In genomic region chr10:110528224-110528997, GRCh38 we compare ENCODE assay signal across 9 cellular contexts. TPM values are rescaled to one million over a fixed set of nuclear protein-coding genes. Genes with fewer than 3 reads are reported as not detected.
DNase-seq lines count a peak whose midpoint lies in the region; ATAC-seq lines count a peak whose summit lies in the region.
"Had no signal": no experiment of that assay in that cellular context is flagged by ENCODE, and none has a peak within 500 bp of the region (broad histone marks: within the 10 kb centered on the region; RNA-seq: fewer than 3 reads in every experiment).

No MANE protein-coding gene starts in this region.

- H3K79me2 ChIP-seq in ACC112 (ENCODE audit: control insufficient read depth, insufficient read depth, low read length, unreplicated experiment), result no peaks in the 10 kb centered on the region

- H3K4me1 ChIP-seq in ACC112 (ENCODE audit: control insufficient read depth, insufficient read depth, low read length, unreplicated experiment), result peaks cover 63% of the 10 kb centered on the region

- no peaks in the 10 kb centered on the region for H3K36me3 ChIP-seq in ACC112 (ENCODE audit: insufficient read depth, low read length)
- H3K36me3 ChIP-seq: lower lobe of right lung had no signal

- H3K4me1 Mint-ChIP-seq in activated naive CD8-positive, alpha-beta T cell treated with anti-CD3 and anti-CD28 coated beads, Interleukin-2, amount 10 ng/mL, durations not matched to agents 7 days and 5 days, result peaks cover 34% of the 10 kb centered on the region

- ATAC-seq in GM19351 (IDR thresholded peaks at IDR 0.05; ENCODE audit: unreplicated experiment) (peak; percentile 19), HG03066 (IDR thresholded peaks at IDR 0.05; ENCODE audit: low read depth, unreplicated experiment) (peak; percentile 8), GM19467 (IDR thresholded peaks at IDR 0.05; ENCODE audit: unreplicated experiment) (no peak), HG03095 (IDR thresholded peaks at IDR 0.05; ENCODE audit: unreplicated experiment) (no peak)
- no peak for ATAC-seq in activated naive CD8-positive, alpha-beta T cell treated with anti-CD3 and anti-CD28 coated beads, Interleukin-2, amount 10 ng/mL, durations not matched to agents 7 days and 5 days (ENCODE audit: low read depth)

- H3K9me3 Mint-ChIP-seq in activated naive CD8-positive, alpha-beta T cell treated with anti-CD3 and anti-CD28 coated beads, Interleukin-2, amount 10 ng/mL, durations not matched to agents 7 days and 5 days, result no peaks in the 10 kb centered on the region

- POLR2A ChIA-PET in activated naive CD8-positive, alpha-beta T cell treated with anti-CD3 and anti-CD28 coated beads, Interleukin-2, amount 10 ng/mL, durations not matched to agents 7 days and 5 days (lab: Charles Lee), result no interaction called here

- H3K4me3 Mint-ChIP-seq in activated naive CD8-positive, alpha-beta T cell treated with anti-CD3 and anti-CD28 coated beads, Interleukin-2, amount 10 ng/mL, durations not matched to agents 7 days and 5 days, result no peak overlapping the region

- H2AFZ ChIP-seq in ACC112 (ENCODE audit: low read length, unreplicated experiment), result no peak overlapping the region

- H3K4me3 ChIP-seq in ACC112 (ENCODE audit: low read depth, low read length), result no peak overlapping the region
- H3K4me3 ChIP-seq: lower lobe of right lung had no signal

- H3K27me3 ChIP-seq in ACC112 (ENCODE audit: insufficient read depth, low read length), result no peaks in the 10 kb centered on the region

- peaks cover 3% of the 10 kb centered on the region for H3K27me3 Mint-ChIP-seq in activated naive CD8-positive, alpha-beta T cell treated with anti-CD3 and anti-CD28 coated beads, Interleukin-2, amount 10 ng/mL, durations not matched to agents 7 days and 5 days

- DNase-seq in activated naive CD8-positive, alpha-beta T cell treated with anti-CD3 and anti-CD28 coated beads, Interleukin-2, amount 10 ng/mL, durations not matched to agents 7 days and 5 days, result no peak
- DNase-seq in DMS79 treated with DMSO at 0.1 percent for 48 hours (lab: John Stamatoyannopoulos, UW) (no peak), NK-92 (lab: John Stamatoyannopoulos, UW; ENCODE audit: unreplicated experiment) (no peak)
- DNase-seq: lower lobe of right lung had no signal

- H3K27ac ChIP-seq in ACC112 (ENCODE audit: low read depth, low read length), result peak overlapping the region; percentile 84
- H3K27ac ChIP-seq: lower lobe of right lung had no signal

- peak overlapping the region; percentile 72 for H3K27ac Mint-ChIP-seq in activated naive CD8-positive, alpha-beta T cell treated with anti-CD3 and anti-CD28 coated beads, Interleukin-2, amount 10 ng/mL, durations not matched to agents 7 days and 5 days

- peaks cover 5% of the 10 kb centered on the region for H3K36me3 Mint-ChIP-seq in activated naive CD8-positive, alpha-beta T cell treated with anti-CD3 and anti-CD28 coated beads, Interleukin-2, amount 10 ng/mL, durations not matched to agents 7 days and 5 days

RNA-seq across cellular contexts. Expression of gene DUSP5, which starts 30.7 kb away (rescaled TPM):
- 10 to 100 TPM; 23.1 to 24.3 TPM for total RNA-seq in activated naive CD8-positive, alpha-beta T cell treated with anti-CD3 and anti-CD28 coated beads, Interleukin-2, amount 10 ng/mL, durations not matched to agents 7 days and 5 days

RNA-seq across cellular contexts. Expression of gene SMC3, which starts 39.1 kb away (rescaled TPM):
- total RNA-seq in activated naive CD8-positive, alpha-beta T cell treated with anti-CD3 and anti-CD28 coated beads, Interleukin-2, amount 10 ng/mL, durations not matched to agents 7 days and 5 days, result 10 to 100 TPM; 66.5 to 67.7 TPM

Comparison
In these comparisons a context has a peak if more than half of its experiments do, and no peak if none do; other contexts are left out.
1. ATAC-seq: peak in GM19351 (single experiment) and HG03066 (single experiment); none in activated naive CD8-positive, alpha-beta T cell treated with anti-CD3 and anti-CD28 coated beads, Interleukin-2, amount 10 ng/mL, durations not matched to agents 7 days and 5 days (single experiment), GM19467 (single experiment) and HG03095 (single experiment).